ENCODE assay signal across 13 cellular contexts in the genomic region with DNA sequence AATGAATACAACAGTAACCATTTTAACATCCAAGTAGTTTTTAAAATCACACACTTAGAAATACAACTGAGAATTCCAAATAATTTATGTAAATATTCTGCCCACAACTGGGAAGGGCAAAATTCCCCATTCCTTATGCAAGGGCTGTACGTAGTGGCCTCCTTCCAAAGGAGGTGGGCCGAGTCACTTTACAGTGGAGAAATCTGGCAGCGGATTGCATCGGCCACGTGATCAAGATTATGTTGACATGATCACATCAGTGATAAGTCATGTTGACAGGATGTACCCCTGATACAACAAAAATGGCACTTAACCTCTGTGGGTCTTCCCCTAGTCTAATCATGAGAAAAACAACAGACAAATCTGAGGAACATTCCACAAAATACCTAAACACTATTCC.
DNase-seq lines count a peak whose midpoint lies in the region; FAIRE-seq and TF ChIP-seq lines count a peak whose summit lies in the region.
"Had no signal": no experiment of that assay in that cellular context is flagged by ENCODE, and none has a peak within 500 bp of the region (broad histone marks: within the 10 kb centered on the region; RNA-seq: fewer than 3 reads in every experiment).

No MANE protein-coding gene starts in this region.

- no peak overlapping the region for H2AK5ac ChIP-seq in mesenchymal stem cell (ENCODE audit: low read length, severe bottlenecking)

- no peaks in the 10 kb centered on the region for H3K9me3 ChIP-seq in mesenchymal stem cell (ENCODE audit: control insufficient read depth, low read length)

- peaks cover 31% of the 10 kb centered on the region for H3K4me1 Mint-ChIP-seq in activated T-cell treated with anti-CD3 and anti-CD28 coated beads, Interleukin-2, amount 50 U/mL, for 24 hours (ENCODE audit: low read depth)
- H3K4me1 Mint-ChIP-seq: activated B cell treated with CpG ODN at 0.5 μM for 24 hours had no signal

- peak; percentile 46 for DNase-seq in Daoy (ENCODE audit: low read depth)
- peak; percentile 9 for DNase-seq in NCI-H2171 (lab: John Stamatoyannopoulos, UW)
- DNase-seq in dermis blood vessel endothelial cell = peak; percentile 68
- DNase-seq in mesenchymal stem cell = peak; percentile 50
- DNase-seq in SHP77 treated with DMSO at 0.1 percent for 48 hours (lab: John Stamatoyannopoulos, UW) = no peak
- DNase-seq in D721Med (ENCODE audit: insufficient read length, low spot score) = no peak
- DNase-seq in NCI-H146 (lab: John Stamatoyannopoulos, UW) = no peak
- DNase-seq in activated T-cell treated with anti-CD3 and anti-CD28 coated beads, Interleukin-2, amount 50 U/mL, for 24 hours = no peak
- DNase-seq: activated B cell treated with CpG ODN at 0.5 μM for 24 hours; activated T-cell treated with anti-CD3 and anti-CD28 coated beads, Interleukin-2, amount 50 U/mL, for 4 hours; stimulated activated naive CD4-positive, alpha-beta T cell had no signal

- H2AFZ ChIP-seq in mesenchymal stem cell (ENCODE audit: low read depth, low read length) = no peak overlapping the region

- no peak overlapping the region for H3K4ac ChIP-seq in mesenchymal stem cell (ENCODE audit: low read depth in 1 of 2, low read length in 2 of 2)

- H2BK12ac ChIP-seq in mesenchymal stem cell (ENCODE audit: low read length in 2 of 2) = no peak overlapping the region

- H3K4me3 Mint-ChIP-seq in activated T-cell treated with anti-CD3 and anti-CD28 coated beads, Interleukin-2, amount 50 U/mL, for 24 hours = no peak overlapping the region
- H3K4me3 Mint-ChIP-seq: activated B cell treated with CpG ODN at 0.5 μM for 24 hours; activated T-cell treated with anti-CD3 and anti-CD28 coated beads, Interleukin-2, amount 50 U/mL, for 4 hours had no signal

- H3K4me3 ChIP-seq in mesenchymal stem cell (ENCODE audit: insufficient read depth in 1 of 2, low read depth in 1 of 2, low read length in 2 of 2) = no peak overlapping the region

- H3K9ac ChIP-seq in mesenchymal stem cell (ENCODE audit: low read length) = no peak overlapping the region

- no peaks in the 10 kb centered on the region for H3K9me3 Mint-ChIP-seq in activated T-cell treated with anti-CD3 and anti-CD28 coated beads, Interleukin-2, amount 50 U/mL, for 24 hours
- H3K9me3 Mint-ChIP-seq: activated B cell treated with CpG ODN at 0.5 μM for 24 hours; activated T-cell treated with anti-CD3 and anti-CD28 coated beads, Interleukin-2, amount 50 U/mL, for 4 hours had no signal

- peaks cover 4% of the 10 kb centered on the region for H3K4me1 ChIP-seq in mesenchymal stem cell (ENCODE audit: control insufficient read depth, insufficient read depth, low read depth, low read length)

- no peak overlapping the region for H3K14ac ChIP-seq in mesenchymal stem cell (ENCODE audit: low read length in 2 of 2)

- H3K27ac ChIP-seq in mesenchymal stem cell (ENCODE audit: low read length, poor library complexity, severe bottlenecking) = no peak overlapping the region
- H3K27ac ChIP-seq: C4-2B had no signal

- 71% methylated on average over 5 of the region's 5 CpGs for WGBS in mesenchymal stem cell

- no peaks in the 10 kb centered on the region for H3K27me3 Mint-ChIP-seq in activated T-cell treated with anti-CD3 and anti-CD28 coated beads, Interleukin-2, amount 50 U/mL, for 24 hours
- H3K27me3 Mint-ChIP-seq: activated B cell treated with CpG ODN at 0.5 μM for 24 hours had no signal

- H4K8ac ChIP-seq in mesenchymal stem cell (ENCODE audit: low read length) = no peak overlapping the region

- peaks cover 10% of the 10 kb centered on the region for H3K36me3 Mint-ChIP-seq in activated T-cell treated with anti-CD3 and anti-CD28 coated beads, Interleukin-2, amount 50 U/mL, for 24 hours (ENCODE audit: low read depth)

- no peaks in the 10 kb centered on the region for H3K27me3 ChIP-seq in mesenchymal stem cell (ENCODE audit: control insufficient read depth in 1 of 2, insufficient read depth in 1 of 2, low read length in 2 of 2)

- H2BK15ac ChIP-seq in mesenchymal stem cell (ENCODE audit: low read depth, poor library complexity, severe bottlenecking) = no peak overlapping the region

- FAIRE-seq in D721Med (lab: Jason Lieb, UNC) = no peak
- FAIRE-seq: GM19239 had no signal

- H2BK120ac ChIP-seq in mesenchymal stem cell (ENCODE audit: low read depth, low read length) = no peak overlapping the region

- H4K91ac ChIP-seq in mesenchymal stem cell (ENCODE audit: low read length) = no peak overlapping the region

- peaks cover 4 to 7% of the 10 kb centered on the region in 2 experiments for H3K36me3 ChIP-seq in mesenchymal stem cell (ENCODE audit: control insufficient read depth in 1 of 2, insufficient read depth in 2 of 2, low read depth in 1 of 2, low read length in 2 of 2)

- no peak overlapping the region for H3K23ac ChIP-seq in mesenchymal stem cell (ENCODE audit: low read length in 2 of 2)

- H3K4me2 ChIP-seq in mesenchymal stem cell (ENCODE audit: low read length, poor library complexity, severe bottlenecking) = no peak overlapping the region

- no peak overlapping the region for H2BK5ac ChIP-seq in mesenchymal stem cell (ENCODE audit: low read depth, low read length, poor library complexity, severe bottlenecking)

- peaks cover 14% of the 10 kb centered on the region for H3K79me1 ChIP-seq in mesenchymal stem cell (replicated peaks; ENCODE audit: low read length, poor library complexity, severe bottlenecking)

- peak overlapping the region in 1 of 2 experiments; percentile 11 for H3K18ac ChIP-seq in mesenchymal stem cell (ENCODE audit: low read depth in 1 of 2, low read length in 2 of 2)

- no peak overlapping the region for H3K27ac Mint-ChIP-seq in activated T-cell treated with anti-CD3 and anti-CD28 coated beads, Interleukin-2, amount 50 U/mL, for 24 hours
- H3K27ac Mint-ChIP-seq: activated B cell treated with CpG ODN at 0.5 μM for 24 hours had no signal

- no peak for TF ChIP-seq CTCF in D721Med (IDR thresholded peaks at IDR 0.05; ENCODE audit: insufficient read depth, missing control alignments)

Comparison
In these comparisons a context has a peak if more than half of its experiments do, and no peak if none do; other contexts are left out.
1. DNase-seq: peak in Daoy (single experiment), NCI-H2171 (single experiment), dermis blood vessel endothelial cell (single experiment) and mesenchymal stem cell (single experiment); none in SHP77 treated with DMSO at 0.1 percent for 48 hours (single experiment), D721Med (single experiment), NCI-H146 (single experiment) and activated T-cell treated with anti-CD3 and anti-CD28 coated beads, Interleukin-2, amount 50 U/mL, for 24 hours (single experiment).